Comparison of ENCODE assay signal across 29 cellular contexts in the genomic region with DNA sequence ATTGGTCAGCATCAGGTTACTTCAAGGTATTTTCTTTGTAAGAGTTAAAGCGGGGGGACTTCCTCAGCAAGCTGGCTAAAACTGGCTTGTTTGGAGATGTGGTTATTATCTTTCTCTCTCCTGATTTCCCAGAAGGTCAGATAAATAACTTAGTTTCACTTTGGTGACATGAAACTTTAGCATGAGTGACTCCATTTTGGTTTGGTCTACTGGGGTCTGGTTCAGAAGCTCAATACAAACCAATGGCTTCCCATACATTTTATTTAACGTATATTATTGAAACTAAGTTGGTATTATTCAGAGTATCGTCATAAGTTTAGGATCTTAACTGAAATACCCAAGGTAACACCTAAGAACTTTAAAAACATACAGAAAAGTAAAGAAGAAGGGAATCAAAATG.
"Had no signal": no experiment of that assay in that cellular context is flagged by ENCODE, and none has a peak within 500 bp of the region (broad histone marks: within the 10 kb centered on the region; RNA-seq: fewer than 3 reads in every experiment).

No MANE protein-coding gene starts in this region.

- H3K27ac Mint-ChIP-seq: naive thymus-derived CD8-positive, alpha-beta T cell; nephron; stimulated activated naive CD8-positive, alpha-beta T cell treated with anti-CD3 and anti-CD28 coated beads, Interleukin-15, Interleukin-2, amounts not matched to agents 100 ng/mL and 50 ng/mL, for 24 hours had no signal

- H3K4me3 ChIP-seq: heart right ventricle, hepatocyte, left lung, lower lobe of right lung, pancreas, prostate gland, skin epidermis, suprapubic skin, thoracic aorta, tibial artery, upper lobe of right lung had no signal

- H3K27me3 ChIP-seq: hepatocyte, left lung, pancreas, suprapubic skin, upper lobe of right lung had no signal

- H3K27ac ChIP-seq: heart right ventricle, hepatocyte, left lung, lower lobe of right lung, pancreas, prostate gland, skin epidermis, suprapubic skin, thoracic aorta, tibial artery, upper lobe of right lung had no signal

- H3K27me3 Mint-ChIP-seq: stimulated activated naive CD8-positive, alpha-beta T cell treated with anti-CD3 and anti-CD28 coated beads, Interleukin-15, Interleukin-2, amounts not matched to agents 100 ng/mL and 50 ng/mL, for 24 hours had no signal

- H3K9me3 Mint-ChIP-seq: naive thymus-derived CD8-positive, alpha-beta T cell; nephron; stimulated activated naive CD8-positive, alpha-beta T cell treated with anti-CD3 and anti-CD28 coated beads, Interleukin-15, Interleukin-2, amounts not matched to agents 100 ng/mL and 50 ng/mL, for 24 hours had no signal

- ATAC-seq: heart right ventricle; left cardiac atrium; left lung; lower lobe of right lung; naive thymus-derived CD8-positive, alpha-beta T cell; pancreas; right cardiac atrium; sciatic nerve; upper lobe of right lung had no signal

- H2AFZ ChIP-seq: hepatocyte had no signal

- H3K36me3 ChIP-seq: heart right ventricle, left lung, lower lobe of right lung, pancreas, prostate gland, suprapubic skin, thoracic aorta, tibial artery, upper lobe of right lung had no signal

- DNase-seq: heart right ventricle; kidney glomerular epithelial cell; left cardiac atrium; left lung; lower lobe of right lung; mammary epithelial cell; mesenchymal stem cell; naive thymus-derived CD8-positive, alpha-beta T cell; nucleus accumbens; pancreas; posterior cingulate gyrus; retina; right cardiac atrium; stimulated activated CD4-positive, alpha-beta T cell treated with anti-CD3 and anti-CD28 coated beads, Interleukin-12 subunit alpha, Interleukin-12 subunit beta, amount 100 ng/mL, for 4 hours; stimulated activated CD4-positive, alpha-beta T cell treated with anti-CD3 and anti-CD28 coated beads, Interleukin-15, amount 100 ng/mL, for 24 hours; stimulated activated CD4-positive, alpha-beta T cell treated with anti-CD3 and anti-CD28 coated beads, Interleukin-2, amount 100 ng/mL, for 24 hours; stimulated activated CD4-positive, alpha-beta T cell treated with anti-CD3 and anti-CD28 coated beads, Interleukin-4, amount 100 ng/mL, for 1 hour; stimulated activated naive CD4-positive, alpha-beta T cell; tibial artery; trophoblast cell; upper lobe of right lung had no signal

- H3K9me3 ChIP-seq: heart right ventricle, left lung, lower lobe of right lung, pancreas, prostate gland, suprapubic skin, thoracic aorta, tibial artery, upper lobe of right lung had no signal

- H3K4me3 Mint-ChIP-seq: naive thymus-derived CD8-positive, alpha-beta T cell; nephron; stimulated activated naive CD8-positive, alpha-beta T cell treated with anti-CD3 and anti-CD28 coated beads, Interleukin-15, Interleukin-2, amounts not matched to agents 100 ng/mL and 50 ng/mL, for 24 hours had no signal

- H3K4me1 ChIP-seq: heart right ventricle, left lung, lower lobe of right lung, pancreas, prostate gland, suprapubic skin, tibial artery, upper lobe of right lung had no signal

- H3K79me2 ChIP-seq: hepatocyte had no signal

- H3K4me2 ChIP-seq: hepatocyte had no signal

- H3K4me1 Mint-ChIP-seq: naive thymus-derived CD8-positive, alpha-beta T cell; nephron had no signal

- H3K36me3 Mint-ChIP-seq: naive thymus-derived CD8-positive, alpha-beta T cell had no signal
